Comparison of ENCODE assay signal across 34 cellular contexts in the genomic region with DNA sequence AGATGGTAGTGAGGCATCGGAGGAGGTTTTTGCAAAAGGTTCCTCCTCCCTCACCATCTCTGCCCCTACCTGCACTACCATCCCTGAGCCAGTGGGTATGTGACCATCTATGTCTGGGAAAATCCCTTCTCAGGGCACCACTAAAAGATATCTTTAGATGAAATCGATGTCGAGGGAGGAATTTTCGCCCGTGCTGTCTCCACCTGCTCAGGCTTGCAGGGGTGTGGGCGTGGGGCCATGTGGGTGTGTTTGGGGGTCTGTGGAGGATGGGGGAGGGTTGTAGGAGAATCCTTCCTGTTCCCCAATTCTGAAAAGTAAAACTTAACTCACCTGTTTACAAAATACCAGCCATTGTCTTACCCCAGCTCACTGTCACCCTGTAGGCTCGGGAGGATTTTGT. TPM values are rescaled to one million over a fixed set of nuclear protein-coding genes. Genes with fewer than 3 reads are reported as not detected.
"Had no signal": no experiment of that assay in that cellular context is flagged by ENCODE, and none has a peak within 500 bp of the region (broad histone marks: within the 10 kb centered on the region; RNA-seq: fewer than 3 reads in every experiment).

No MANE protein-coding gene starts in this region.

- H3K27me3 Mint-ChIP-seq: activated CD4-positive, alpha-beta T cell treated with anti-CD3 and anti-CD28 coated beads, Interleukin-2, amount 10 ng/mL, durations not matched to agents 24 days and 14 days had no signal

- H2AFZ ChIP-seq: PC-9 had no signal

- H3K27ac Mint-ChIP-seq: activated CD4-positive, alpha-beta T cell treated with anti-CD3 and anti-CD28 coated beads, Interleukin-2, amount 10 ng/mL, durations not matched to agents 24 days and 14 days; activated CD8-positive, alpha-beta T cell treated with anti-CD3 and anti-CD28 coated beads for 36 hours; activated naive CD4-positive, alpha-beta T cell treated with anti-CD3 and anti-CD28 coated beads, Interleukin-2, amount 50 U/mL, for 24 hours; activated naive CD8-positive, alpha-beta T cell treated with anti-CD3 and anti-CD28 coated beads, Interleukin-2, amount 10 ng/mL, durations not matched to agents 7 days and 5 days; activated T-helper 2 cell treated with anti-CD3 and anti-CD28 coated beads, Interferon-gamma antibody, Interleukin-2, Interleukin-4, amounts not matched to agents 10 μg/mL and 5 μg/mL and 100 μg/mL, durations not matched to agents 14 hours and 24 hours and 36 hours had no signal

- H3K4me3 ChIP-seq: ascending aorta, PC-9 had no signal

- H3K36me3 Mint-ChIP-seq: activated naive CD4-positive, alpha-beta T cell treated with anti-CD3 and anti-CD28 coated beads, Interleukin-2, amount 50 U/mL, for 24 hours; activated naive CD8-positive, alpha-beta T cell treated with anti-CD3 and anti-CD28 coated beads, Interleukin-2, amount 10 ng/mL, durations not matched to agents 7 days and 5 days had no signal

- H3K4me3 Mint-ChIP-seq: activated CD4-positive, alpha-beta T cell treated with anti-CD3 and anti-CD28 coated beads, Interleukin-2, amount 10 ng/mL, durations not matched to agents 24 days and 14 days; activated CD8-positive, alpha-beta T cell treated with anti-CD3 and anti-CD28 coated beads for 36 hours; activated naive CD4-positive, alpha-beta T cell treated with anti-CD3 and anti-CD28 coated beads, Interleukin-2, amount 50 U/mL, for 24 hours; activated naive CD8-positive, alpha-beta T cell treated with anti-CD3 and anti-CD28 coated beads, Interleukin-2, amount 10 ng/mL, durations not matched to agents 7 days and 5 days had no signal

- H3K4me2 ChIP-seq: KMS-11, PC-9 had no signal

- H3K27me3 ChIP-seq: ascending aorta had no signal

- H3K27ac ChIP-seq: ascending aorta, KMS-11, PC-9, RWPE1 had no signal

- H3K4me1 ChIP-seq: ascending aorta had no signal

- ATAC-seq: activated CD8-positive, alpha-beta T cell treated with anti-CD3 and anti-CD28 coated beads for 36 hours had no signal

- H3K4me1 Mint-ChIP-seq: activated CD4-positive, alpha-beta T cell treated with anti-CD3 and anti-CD28 coated beads, Interleukin-2, amount 10 ng/mL, durations not matched to agents 24 days and 14 days; activated naive CD4-positive, alpha-beta T cell treated with anti-CD3 and anti-CD28 coated beads, Interleukin-2, amount 50 U/mL, for 24 hours; activated naive CD8-positive, alpha-beta T cell treated with anti-CD3 and anti-CD28 coated beads, Interleukin-2, amount 10 ng/mL, durations not matched to agents 7 days and 5 days had no signal

- H3K36me3 ChIP-seq: ascending aorta had no signal

- H3K9me3 Mint-ChIP-seq: activated CD4-positive, alpha-beta T cell treated with anti-CD3 and anti-CD28 coated beads, Interleukin-2, amount 10 ng/mL, durations not matched to agents 24 days and 14 days; activated CD8-positive, alpha-beta T cell treated with anti-CD3 and anti-CD28 coated beads for 36 hours; activated naive CD4-positive, alpha-beta T cell treated with anti-CD3 and anti-CD28 coated beads, Interleukin-2, amount 50 U/mL, for 24 hours; activated naive CD8-positive, alpha-beta T cell treated with anti-CD3 and anti-CD28 coated beads, Interleukin-2, amount 10 ng/mL, durations not matched to agents 7 days and 5 days; activated T-helper 2 cell treated with anti-CD3 and anti-CD28 coated beads, Interferon-gamma antibody, Interleukin-2, Interleukin-4, amounts not matched to agents 10 μg/mL and 5 μg/mL and 100 μg/mL, durations not matched to agents 14 hours and 24 hours and 36 hours had no signal

- DNase-seq: activated CD4-positive, alpha-beta T cell treated with anti-CD3 and anti-CD28 coated beads, Interleukin-2, amount 10 ng/mL, durations not matched to agents 24 days and 14 days; activated CD4-positive, alpha-beta T cell treated with anti-CD3 and anti-CD28 coated beads, Interleukin-2, amount 50 U/mL, for 4 hours; activated CD8-positive, alpha-beta T cell treated with anti-CD3 and anti-CD28 coated beads for 36 hours; activated gamma-delta T cell; activated naive CD4-positive, alpha-beta T cell treated with Interleukin-2 at 50 U/mL for 16 hours; activated naive CD8-positive, alpha-beta T cell treated with anti-CD3 and anti-CD28 coated beads, Interleukin-2, amount 10 ng/mL, durations not matched to agents 7 days and 5 days; activated T-cell treated with anti-CD3 and anti-CD28 coated beads, Interleukin-2, amount 50 U/mL, for 1 hour; amygdala; MM.1S; MV-4-11; NCI-H1092; NCI-H1436 treated with DMSO at 0.1 percent for 48 hours; NCI-H1694 treated with DMSO at 0.1 percent for 48 hours; NCI-H2029; NCI-H2107; NCI-H2171; NCI-H510A; NCI-H526; NCI-H748 treated with DMSO at 0.1 percent for 48 hours; NK-92 treated with Interleukin-12 subunit alpha and Interleukin-12 subunit beta, amount 100 ng/mL, for 24 hours; PC-9; Right ventricle myocardium superior; SW 1271; T-helper 1 cell; T-helper 2 cell; T-helper 9 cell had no signal

RNA-seq across cellular contexts. Expression of a gene that starts 12.4 kb away (rescaled TPM):
- total RNA-seq: activated CD4-positive, alpha-beta T cell treated with anti-CD3 and anti-CD28 coated beads, Interleukin-2, amount 10 ng/mL, durations not matched to agents 24 days and 14 days; activated CD8-positive, alpha-beta memory T cell treated with anti-CD3 and anti-CD28 coated beads for 36 hours; activated CD8-positive, alpha-beta T cell treated with anti-CD3 and anti-CD28 coated beads for 36 hours; activated naive CD8-positive, alpha-beta T cell treated with anti-CD3 and anti-CD28 coated beads, Interleukin-2, amount 10 ng/mL, durations not matched to agents 7 days and 5 days; activated T-helper 2 cell treated with anti-CD3 and anti-CD28 coated beads, Interferon-gamma antibody, Interleukin-2, Interleukin-4, amounts not matched to agents 10 μg/mL and 5 μg/mL and 100 μg/mL, durations not matched to agents 14 hours and 24 hours and 36 hours; ascending aorta; LHCN-M2; OCI-LY7; PC-9; Right ventricle myocardium superior had no signal
